In genomic region chr14:64539186-64539552, GRCh38 we compare ENCODE assay signal across 1 cellular context.
TF ChIP-seq lines count a peak whose summit lies in the region.

No MANE protein-coding gene starts in this region.

TF ChIP-seq in GM23338, 12 proteins besides CTCF, POLR2A, EP300 and RAD21 (continued from another document):
- TF ChIP-seq ZNF462 (CRISPR knock-in tag; IDR thresholded peaks at IDR 0.05), result no peak
- TF ChIP-seq JUNB (IDR thresholded peaks at IDR 0.05; ENCODE audit: unreplicated experiment), result no peak
- no peak for TF ChIP-seq REST (IDR thresholded peaks at IDR 0.05; ENCODE audit: unreplicated experiment)
- no peak for TF ChIP-seq ETS1 (IDR thresholded peaks at IDR 0.05)
- no peak for TF ChIP-seq EZH2phosphoT487 (IDR thresholded peaks at IDR 0.05; ENCODE audit: unreplicated experiment)
- no peak for TF ChIP-seq STAT1 (IDR thresholded peaks at IDR 0.05; ENCODE audit: unreplicated experiment)
- TF ChIP-seq EZH2 (IDR thresholded peaks at IDR 0.05; ENCODE audit: low read depth, unreplicated experiment), result no peak
- TF ChIP-seq CREB1 (CRISPR knock-in tag; IDR thresholded peaks at IDR 0.05; ENCODE audit: low read depth), result no peak
